ENCODE assay signal across 36 cellular contexts in genomic region chr11:45877845-45878244, GRCh38. TPM values are rescaled to one million over a fixed set of nuclear protein-coding genes. Genes with fewer than 3 reads are reported as not detected.
"Had no signal": no experiment of that assay in that cellular context is flagged by ENCODE, and none has a peak within 500 bp of the region (broad histone marks: within the 10 kb centered on the region; RNA-seq: fewer than 3 reads in every experiment).

No MANE protein-coding gene starts in this region.

- DNase-seq: Karpas-422, Kasumi-1, MG63, MM.1S, MV-4-11, NCI-H1048, NCI-H1092, NCI-H1092 treated with DMSO at 0.1 percent for 48 hours, NCI-H1105, NCI-H1105 treated with DMSO at 0.1 percent for 48 hours, NCI-H1417, NCI-H1417 treated with DMSO at 0.1 percent for 48 hours, NCI-H1436, NCI-H1436 treated with DMSO at 0.1 percent for 48 hours, NCI-H146, NCI-H1694, NCI-H1694 treated with DMSO at 0.1 percent for 48 hours, NCI-H187, NCI-H187 treated with DMSO at 0.1 percent for 48 hours, NCI-H1930, NCI-H2029, NCI-H2029 treated with DMSO at 0.1 percent for 48 hours, NCI-H2081, NCI-H2081 treated with DMSO at 0.1 percent for 48 hours, NCI-H2107, NCI-H2171, NCI-H2171 treated with DMSO at 0.1 percent for 48 hours, NCI-H2227 treated with DMSO at 0.1 percent for 48 hours, NCI-H226, NCI-H345, NCI-H446, NCI-H446 treated with DMSO at 0.1 percent for 48 hours, NCI-H510A, NCI-H510A treated with DMSO at 0.1 percent for 48 hours, NCI-H524 had no signal

- H3K27me3 ChIP-seq: MG63 had no signal

- H3K36me3 ChIP-seq: MG63 had no signal

- H3K4me3 ChIP-seq: MG63 had no signal

- H3K9me3 ChIP-seq: MG63 had no signal

RNA-seq across cellular contexts. Expression of gene LARGE2, which starts 44.6 kb away (rescaled TPM):
- total RNA-seq: LHCN-M2 had no signal
